ENCODE assay signal across 17 cellular contexts in the genomic region with DNA sequence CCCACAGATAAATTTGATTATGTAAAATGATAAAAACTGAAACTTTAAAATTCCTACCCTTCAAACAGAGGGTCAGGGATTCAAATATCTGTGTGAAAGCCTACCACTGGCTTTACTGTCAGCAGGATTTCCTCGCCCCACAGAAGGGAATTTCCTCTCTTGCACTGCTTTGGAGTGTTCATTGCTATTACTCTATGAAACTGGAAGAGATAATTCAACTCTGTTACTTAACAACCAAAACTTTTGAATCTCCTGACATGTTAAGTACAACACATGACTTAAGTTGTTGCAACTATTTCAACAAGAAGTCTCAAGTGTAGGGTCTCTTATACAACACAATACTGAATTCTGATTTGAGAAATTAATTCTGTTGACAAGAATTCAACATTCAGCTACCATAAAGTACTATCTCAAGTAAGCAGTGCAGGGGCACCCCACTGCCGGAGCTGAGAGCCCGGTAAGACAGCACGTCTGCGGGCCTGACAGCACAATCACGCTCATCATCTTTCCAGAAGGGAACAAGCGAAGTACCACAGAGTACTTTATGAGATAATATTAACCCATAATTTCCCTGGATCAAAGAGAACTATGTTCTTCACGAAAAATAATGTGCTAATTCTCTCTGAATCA. TPM values are rescaled to one million over a fixed set of nuclear protein-coding genes. Genes with fewer than 3 reads are reported as not detected.
DNase-seq lines count a peak whose midpoint lies in the region; ATAC-seq, FAIRE-seq and TF ChIP-seq lines count a peak whose summit lies in the region.
"Had no signal": no experiment of that assay in that cellular context is flagged by ENCODE, and none has a peak within 500 bp of the region (broad histone marks: within the 10 kb centered on the region; RNA-seq: fewer than 3 reads in every experiment).

No MANE protein-coding gene starts in this region.

- peak overlapping the region; percentile 60 to 95 for H3K27ac Mint-ChIP-seq in natural killer cell treated with Interleukin-12 subunit alpha and Interleukin-12 subunit beta and Interleukin-15 and Interleukin-18, amount 100 ng/mL, for 72 hours
- peak overlapping the region in 1 of 2 donors; percentile 15 for H3K27ac Mint-ChIP-seq in natural killer cell

- H3K27me3 Mint-ChIP-seq in natural killer cell treated with Interleukin-12 subunit alpha and Interleukin-12 subunit beta and Interleukin-15 and Interleukin-18, amount 100 ng/mL, for 72 hours = no peaks in the 10 kb centered on the region
- H3K27me3 Mint-ChIP-seq in natural killer cell (ENCODE audit: low read depth in 2 of 2) = no peaks in the 10 kb centered on the region

- H3K36me3 ChIP-seq in GM12878 (ENCODE audit: control insufficient read depth in 2 of 2, insufficient read depth in 2 of 2, low read length in 1 of 2) = peaks cover 1 to 27% of the 10 kb centered on the region in 2 experiments; a peak in 3 of 4 replicates
- peaks cover 0 to 25% of the 10 kb centered on the region in 2 donors for H3K36me3 ChIP-seq in left lung
- H3K36me3 ChIP-seq in gastrocnemius medialis = peaks cover 0 to 12% of the 10 kb centered on the region in 2 donors
- no peaks in the 10 kb centered on the region for H3K36me3 ChIP-seq in body of pancreas (replicated peaks in 1 of 2; ENCODE audit: insufficient read depth in 1 of 2, low read depth in 2 of 2)

- DNase-seq in natural killer cell treated with Interleukin-12 subunit alpha and Interleukin-12 subunit beta and Interleukin-15 and Interleukin-18, amount 100 ng/mL, for 72 hours (ENCODE audit: low spot score) = peak; percentile 62
- DNase-seq in natural killer cell = no peak
- DNase-seq in GM12878 (ENCODE audit: low read depth, low spot score) = no peak
- DNase-seq in left lung = peak in 1 of 2 donors; percentile 51
- DNase-seq in gastrocnemius medialis = no peak
- no peak for DNase-seq in body of pancreas
- no peak for DNase-seq in superior temporal gyrus (ENCODE audit: extremely low spot score)
- DNase-seq: AML-193, DMS79, NCI-H1048, NCI-H446, small intestine had no signal

- no peak overlapping the region for H3K27ac ChIP-seq in GM12878 (ENCODE audit: control insufficient read depth, insufficient read depth)
- H3K27ac ChIP-seq in left lung = peak overlapping the region; percentile 4 to 71
- H3K27ac ChIP-seq in gastrocnemius medialis = no peak overlapping the region
- peak overlapping the region in 1 of 4 donors; percentile 24 for H3K27ac ChIP-seq in body of pancreas
- H3K27ac ChIP-seq: vagina had no signal

- peaks cover 44 to 60% of the 10 kb centered on the region in 2 donors for H3K4me1 Mint-ChIP-seq in natural killer cell treated with Interleukin-12 subunit alpha and Interleukin-12 subunit beta and Interleukin-15 and Interleukin-18, amount 100 ng/mL, for 72 hours (ENCODE audit: low read depth in 2 of 2)
- H3K4me1 Mint-ChIP-seq in natural killer cell = peaks cover 54 to 57% of the 10 kb centered on the region in 2 donors

- peak overlapping the region; percentile 24 for H3K4me3 Mint-ChIP-seq in natural killer cell treated with Interleukin-12 subunit alpha and Interleukin-12 subunit beta and Interleukin-15 and Interleukin-18, amount 100 ng/mL, for 72 hours
- no peak overlapping the region for H3K4me3 Mint-ChIP-seq in natural killer cell
- H3K4me3 Mint-ChIP-seq: nephron had no signal

- peaks cover 16% of the 10 kb centered on the region for H3K36me3 Mint-ChIP-seq in natural killer cell treated with Interleukin-12 subunit alpha and Interleukin-12 subunit beta and Interleukin-15 and Interleukin-18, amount 100 ng/mL, for 72 hours
- H3K36me3 Mint-ChIP-seq in natural killer cell = peaks cover 18% of the 10 kb centered on the region

- no peak overlapping the region for H3K4me3 ChIP-seq in GM12878
- H3K4me3 ChIP-seq in left lung = no peak overlapping the region
- H3K4me3 ChIP-seq in gastrocnemius medialis = no peak overlapping the region
- no peak overlapping the region for H3K4me3 ChIP-seq in body of pancreas
- H3K4me3 ChIP-seq: vagina had no signal

- TF ChIP-seq RAD21 in GM12878 (IDR thresholded peaks at IDR 0.05; ENCODE audit: insufficient read depth, low read depth, low read length) = no peak

- H3K27me3 ChIP-seq in GM12878 (replicated peaks in 1 of 2; ENCODE audit: control insufficient read depth in 2 of 2, insufficient read depth in 2 of 2, low read length in 1 of 2) (no peaks in the 10 kb centered on the region), left lung (no peaks in the 10 kb centered on the region), gastrocnemius medialis (no peaks in the 10 kb centered on the region), body of pancreas (no peaks in the 10 kb centered on the region)
- H3K27me3 ChIP-seq: vagina had no signal

- no peak for TF ChIP-seq EP300 in GM12878 (IDR thresholded peaks at IDR 0.05; ENCODE audit: borderline replicate concordance in 1 of 2, control insufficient read depth in 1 of 2, low read depth in 2 of 2, low read length in 2 of 2)

- H3K79me2 ChIP-seq in GM12878 (ENCODE audit: control insufficient read depth, insufficient read depth, low read length) = peaks cover 34% of the 10 kb centered on the region

- H3K9me3 ChIP-seq in GM12878 (replicated peaks; ENCODE audit: control insufficient read depth, insufficient read depth, low read length) (no peaks in the 10 kb centered on the region), left lung (no peaks in the 10 kb centered on the region), gastrocnemius medialis (no peaks in the 10 kb centered on the region), body of pancreas (no peaks in the 10 kb centered on the region)
- H3K9me3 ChIP-seq: vagina had no signal

- no peak for TF ChIP-seq POLR2A in GM12878 (IDR thresholded peaks at IDR 0.05; ENCODE audit: low read depth, low read length)
- no peak for TF ChIP-seq POLR2A in gastrocnemius medialis (IDR thresholded peaks at IDR 0.05)
- no peak for TF ChIP-seq POLR2A in body of pancreas (IDR thresholded peaks at IDR 0.05)

- no peaks in the 10 kb centered on the region for H3K9me3 Mint-ChIP-seq in natural killer cell treated with Interleukin-12 subunit alpha and Interleukin-12 subunit beta and Interleukin-15 and Interleukin-18, amount 100 ng/mL, for 72 hours
- H3K9me3 Mint-ChIP-seq in natural killer cell = no peaks in the 10 kb centered on the region
- H3K9me3 Mint-ChIP-seq: brain, nephron had no signal

- intact Hi-C loops in natural killer cell (cut with micrococcal nuclease) (no loop called here), GM12878 (cut with micrococcal nuclease; ENCODE audit: unreplicated experiment) (no loop called here), left lung (cut with DNase I) (no loop called here), gastrocnemius medialis (cut with DNase I; ENCODE audit: low total_unique reads) (no loop called here), body of pancreas (cut with DNase I) (no loop called here)

- RAD21 ChIA-PET in GM12878 (lab: Charles Lee; ENCODE audit: unreplicated experiment) = no interaction called here

- SMC1A ChIA-PET in GM12878 (lab: Charles Lee; ENCODE audit: uncharacterized antibody, unreplicated experiment) = interaction anchor here (0.9 to 1.8 kb wide), 3 partner anchors 10 to 49 kb away, joined by 4 to 10 read pairs (median 8); no protein-coding TSS in a partner anchor

- in situ Hi-C loops in GM12878 (cut with MboI) (no loop called here), gastrocnemius medialis (cut with MboI; ENCODE audit: low sequenced_read_pairs in 4 of 4) (loop anchor here in 1 of 4 donors (25.0 kb wide), 1 partner anchor 403 kb away; a partner anchor contains a TSS)

- H2AFZ ChIP-seq in GM12878 (ENCODE audit: control insufficient read depth, low read depth, low read length) = no peak overlapping the region

- no peak overlapping the region for H3K9ac ChIP-seq in GM12878 (ENCODE audit: control insufficient read depth, insufficient read depth, low read length)

- peaks cover 5% of the 10 kb centered on the region for H3K4me1 ChIP-seq in GM12878 (ENCODE audit: control insufficient read depth, insufficient read depth, low read length)
- peaks cover 14 to 46% of the 10 kb centered on the region in 2 donors for H3K4me1 ChIP-seq in left lung
- H3K4me1 ChIP-seq in gastrocnemius medialis = peaks cover 3 to 18% of the 10 kb centered on the region in 2 donors
- H3K4me1 ChIP-seq in body of pancreas = peaks cover 42% of the 10 kb centered on the region

- H4K20me1 ChIP-seq in GM12878 (ENCODE audit: control insufficient read depth, insufficient read depth) = no peaks in the 10 kb centered on the region

- CTCF ChIA-PET in GM12878 (lab: Yijun Ruan, JAX) = no interaction called here

- no TSS peak for BruUV-seq in GM12878 (replicated peaks; lab: Mats Ljungman, UMichigan)

- TF ChIP-seq CTCF in natural killer cell (IDR thresholded peaks at IDR 0.05) (no peak), GM12878 (IDR thresholded peaks at IDR 0.05 in 2 of 3, conservative IDR thresholded peaks at IDR 0.05 in 1 of 3; ENCODE audit: control insufficient read depth in 2 of 3, extremely low read depth in 1 of 3, insufficient read depth in 1 of 3, low read depth in 3 of 3, low read length in 3 of 3) (no peak), left lung (IDR thresholded peaks at IDR 0.05) (no peak), gastrocnemius medialis (IDR thresholded peaks at IDR 0.05 in 4 of 5, conservative IDR thresholded peaks at IDR 0.05 in 1 of 5) (no peak), body of pancreas (IDR thresholded peaks at IDR 0.05) (no peak)

- POLR2A ChIA-PET in GM12878 (lab: Charles Lee) = no interaction called here

- H3K4me2 ChIP-seq in GM12878 (ENCODE audit: control insufficient read depth, insufficient read depth) = 0 out of 2 replicates have a peak overlapping the region, but pooled peaks have one; percentile 24

- no peak for FAIRE-seq in GM12878 (lab: Jason Lieb, UNC)
- FAIRE-seq: islet of Langerhans, small intestine had no signal

- peak; percentile 44 to 93 for ATAC-seq in natural killer cell treated with Interleukin-12 subunit alpha and Interleukin-12 subunit beta and Interleukin-15 and Interleukin-18, amount 100 ng/mL, for 72 hours
- ATAC-seq in natural killer cell (no peak), GM12878 (peak; percentile 80), left lung (peak; percentile 87), gastrocnemius medialis (no peak), HG02759 (IDR thresholded peaks at IDR 0.05; ENCODE audit: unreplicated experiment) (no peak), body of pancreas (no peak)

- 97% methylated on average over 8 of the region's 8 CpGs for whole genome bisulfite sequencing in GM12878 (ENCODE audit: insufficient coverage, insufficient replicate concordance, low lambda C conversion rate, missing lambda C conversion rate)
- WGBS in body of pancreas, 2 donors = 90 to 93% methylated on average over 8 of the region's 8 CpGs

RNA-seq across cellular contexts. Expression of a gene that starts 22.9 kb away (rescaled TPM):
- 100 to 1,000 TPM; 104 to 115 TPM for total RNA-seq in natural killer cell treated with Interleukin-12 subunit alpha and Interleukin-12 subunit beta and Interleukin-15 and Interleukin-18, amount 100 ng/mL, for 72 hours
- 10 to 100 TPM; 47.7 to 59.3 (median 52.9) TPM for total RNA-seq in natural killer cell
- total RNA-seq in GM12878 (2013; cell fraction: nucleolus; rRNA removed) = 246 and 321 TPM in 2 replicates
- 69.4 and 86.8 TPM in 2 replicates for total RNA-seq in GM12878 (2014; rRNA removed)
- 42.8 and 46.1 TPM in 2 replicates for total RNA-seq in GM12878 (2014; rRNA removed; fragmentation: Illumina TruSeq; extraction: Trizol)
- total RNA-seq in GM12878 (2021) = 47.9 and 51.9 TPM in 2 replicates
- 19.6 TPM for polyA plus RNA-seq in GM12878 (2011; ENCODE audit: low read depth)
- 70.8 and 85.7 TPM in 2 replicates for polyA plus RNA-seq in GM12878 (2011; rRNA removed)
- polyA plus RNA-seq in GM12878 (2011; cell fraction: cytosol; rRNA removed) = 26.8 and 32.2 TPM in 2 replicates
- 67.8 and 75.4 TPM in 2 replicates for polyA plus RNA-seq in GM12878 (2011; cell fraction: nucleus; rRNA removed)
- 18.2 and 18.4 TPM in 2 replicates for polyA plus RNA-seq in GM12878 (2012)
- 43.1 and 43.6 TPM in 2 replicates for polyA plus RNA-seq in GM12878 (2014; fragmentation: Illumina TruSeq; extraction: Trizol)
- 1 to 10 TPM; 6.8 to 9.8 TPM for polyA plus RNA-seq in GM12878 (2014; fragmentation: Nextera tagmentation; extraction: Ambion mirVana)
- 22.2 and 28.7 TPM in 2 replicates for polyA plus RNA-seq in GM12878 (2014; rRNA removed)
- polyA plus RNA-seq in GM12878 (2016; fragmentation: Nextera tagmentation; extraction: Ambion mirVana) = 10 to 100 TPM; 29.2 to 31.4 TPM
- 83.1 and 96.8 TPM in 2 replicates for polyA minus RNA-seq in GM12878 (2011; rRNA and poly(A)+ RNA removed)
- polyA minus RNA-seq in GM12878 (2011; cell fraction: cytosol; rRNA and poly(A)+ RNA removed) = 27.8 and 30.6 TPM in 2 replicates
- polyA minus RNA-seq in GM12878 (2011; cell fraction: nucleus; rRNA and poly(A)+ RNA removed) = 89.8 and 92.1 TPM in 2 replicates
- total RNA-seq in left lung = 10 to 100 TPM; 50.3 to 76.9 TPM
- total RNA-seq in gastrocnemius medialis = 10 to 100 TPM; 29.4 to 63.7 (median 37.9) TPM
- 10 to 100 TPM; 47.7 to 85.0 TPM for total RNA-seq in body of pancreas

Comparison
In these comparisons a context has a peak if more than half of its experiments do, and no peak if none do; other contexts are left out.
1. ATAC-seq: peak in natural killer cell treated with Interleukin-12 subunit alpha and Interleukin-12 subunit beta and Interleukin-15 and Interleukin-18, amount 100 ng/mL, for 72 hours (2 of 2), GM12878 (single experiment) and left lung (single experiment); none in natural killer cell (0 of 3), gastrocnemius medialis (0 of 2), HG02759 (single experiment) and body of pancreas (single experiment).
2. H3K27ac ChIP-seq: peak in left lung (2 of 2); none in GM12878 (single experiment) and gastrocnemius medialis (0 of 4).